In genomic region chr3:50347187-50347813, GRCh38 we compare ENCODE assay signal across 8 cellular contexts. TPM values are rescaled to one million over a fixed set of nuclear protein-coding genes. Genes with fewer than 3 reads are reported as not detected.
DNase-seq lines count a peak whose midpoint lies in the region; ATAC-seq and TF ChIP-seq lines count a peak whose summit lies in the region.

No MANE protein-coding gene starts in this region.

- no peak overlapping the region for H2AK5ac ChIP-seq in neuronal stem cell (ENCODE audit: low read depth, low read length)

- ATAC-seq in HCT116 (no peak), upper lobe of right lung (peak; percentile 8), HG02938 (IDR thresholded peaks at IDR 0.05; ENCODE audit: unreplicated experiment) (no peak)

- peaks cover 11% of the 10 kb centered on the region; the same call in 1 of the 2 replicates for H3K27me3 ChIP-seq in BLaER1
- H3K27me3 ChIP-seq in HCT116 (ENCODE audit: insufficient read depth, low read length) = no peaks in the 10 kb centered on the region
- H3K27me3 ChIP-seq in esophagus squamous epithelium = no peaks in the 10 kb centered on the region
- H3K27me3 ChIP-seq in neuronal stem cell (ENCODE audit: control insufficient read depth in 3 of 3, insufficient read depth in 3 of 3, low read depth in 1 of 3, low read length in 3 of 3) = peaks cover 0 to 37% (median 17%) of the 10 kb centered on the region in 3 experiments
- H3K27me3 ChIP-seq in upper lobe of right lung = no peaks in the 10 kb centered on the region

- no peak overlapping the region for H3K4me2 ChIP-seq in BLaER1
- H3K4me2 ChIP-seq in HCT116 (ENCODE audit: low read length) = no peak overlapping the region
- H3K4me2 ChIP-seq in OCI-LY7 (ENCODE audit: low read length) = no peak overlapping the region
- H3K4me2 ChIP-seq in neuronal stem cell (ENCODE audit: insufficient read depth, low read length, poor library complexity, severe bottlenecking) = no peak overlapping the region

- POLR2A ChIA-PET in HCT116 (lab: Charles Lee) (interaction anchor here (1.3 to 2.0 kb wide), 2 partner anchors 10 to 195 kb away, joined by 4 to 5 read pairs; no protein-coding TSS in a partner anchor), OCI-LY7 (lab: Charles Lee) (interaction anchor here (0.9 to 2.0 kb wide), 2 partner anchors 10 to 11 kb away, joined by 4 to 8 read pairs; no protein-coding TSS in a partner anchor)

- H3K18ac ChIP-seq in neuronal stem cell (ENCODE audit: low read length) = no peak overlapping the region

- 22 to 29% methylated on average over 12 to 13 of the region's 14 CpGs for WGBS in esophagus squamous epithelium, 2 donors
- WGBS in neuronal stem cell (ENCODE audit: extremely low coverage in 2 of 2, insufficient read length in 2 of 2, insufficient replicate concordance in 1 of 2), 2 donors = no CpG with 5 or more reads among the region's 14 CpGs

- H3K79me1 ChIP-seq in neuronal stem cell (ENCODE audit: low read depth, low read length) = peaks cover 3% of the 10 kb centered on the region

- H3K14ac ChIP-seq in neuronal stem cell (ENCODE audit: low read length) = no peak overlapping the region

- H3K23ac ChIP-seq in neuronal stem cell (ENCODE audit: low read depth, low read length, poor library complexity) = no peak overlapping the region

- TF ChIP-seq POLR2A in HCT116 (IDR thresholded peaks at IDR 0.05; ENCODE audit: borderline replicate concordance, extremely low read depth, insufficient read depth, insufficient read length) (no peak), esophagus squamous epithelium (IDR thresholded peaks at IDR 0.05) (no peak)

- H3K36me3 ChIP-seq in BLaER1 = peaks cover 26% of the 10 kb centered on the region
- peaks cover 0 to 8% of the 10 kb centered on the region in 2 experiments; a peak in 1 of 4 replicates for H3K36me3 ChIP-seq in HCT116 (ENCODE audit: control insufficient read depth in 1 of 2, insufficient read depth in 2 of 2, low read length in 2 of 2)
- peaks cover 9% of the 10 kb centered on the region; the same call in 1 of the 2 replicates for H3K36me3 ChIP-seq in OCI-LY7 (ENCODE audit: insufficient read depth, low read length)
- peaks cover 0 to 25% (median 0%) of the 10 kb centered on the region in 3 donors for H3K36me3 ChIP-seq in esophagus squamous epithelium
- H3K36me3 ChIP-seq in neuronal stem cell (replicated peaks in 1 of 2; ENCODE audit: control insufficient read depth in 2 of 2, insufficient read depth in 2 of 2, low read length in 2 of 2) = peaks cover 13 to 16% of the 10 kb centered on the region in 2 donors
- H3K36me3 ChIP-seq in upper lobe of right lung = peaks cover 20% of the 10 kb centered on the region

- no peaks in the 10 kb centered on the region for H3K9me3 ChIP-seq in BLaER1
- H3K9me3 ChIP-seq in HCT116 (ENCODE audit: control insufficient read depth in 1 of 2, insufficient read depth in 1 of 2, low read depth in 1 of 2, low read length in 2 of 2) = no peaks in the 10 kb centered on the region
- H3K9me3 ChIP-seq in OCI-LY7 (ENCODE audit: low read length) = no peaks in the 10 kb centered on the region
- H3K9me3 ChIP-seq in esophagus squamous epithelium = no peaks in the 10 kb centered on the region
- H3K9me3 ChIP-seq in neuronal stem cell (replicated peaks in 1 of 2; ENCODE audit: control insufficient read depth in 2 of 2, insufficient read depth in 1 of 2, low read depth in 1 of 2, low read length in 2 of 2) = no peaks in the 10 kb centered on the region
- no peaks in the 10 kb centered on the region for H3K9me3 ChIP-seq in upper lobe of right lung

- H3K4me3 ChIP-seq in BLaER1 = no peak overlapping the region
- H3K4me3 ChIP-seq in HCT116 (replicated peaks in 1 of 2; ENCODE audit: low read depth in 1 of 2, low read length in 2 of 2) = no peak overlapping the region
- no peak overlapping the region for H3K4me3 ChIP-seq in OCI-LY7 (ENCODE audit: low read depth, low read length, poor library complexity, severe bottlenecking)
- no peak overlapping the region for H3K4me3 ChIP-seq in esophagus squamous epithelium
- no peak overlapping the region for H3K4me3 ChIP-seq in neuronal stem cell (ENCODE audit: low read length in 2 of 2)
- no peak overlapping the region for H3K4me3 ChIP-seq in upper lobe of right lung

- H3K9me2 ChIP-seq in HCT116 (ENCODE audit: insufficient read depth) (no peaks in the 10 kb centered on the region), OCI-LY7 (ENCODE audit: insufficient read depth, low read length) (no peaks in the 10 kb centered on the region)

- H2AFZ ChIP-seq in HCT116 (ENCODE audit: low read depth, low read length, poor library complexity, severe bottlenecking) (no peak overlapping the region), OCI-LY7 (ENCODE audit: low read length) (no peak overlapping the region), neuronal stem cell (ENCODE audit: low read length) (no peak overlapping the region)

- no peak overlapping the region for H2BK120ac ChIP-seq in neuronal stem cell (ENCODE audit: low read depth, low read length)

- CTCF ChIA-PET in HCT116 (lab: Charles Lee) = interaction anchor here (0.6 to 3.6 kb wide), 14 partner anchors 10 to 269 kb away, joined by 3 to 25 read pairs (median 3); partner anchors contain the start of genes CISH, HYAL3, NAA80 and TUSC2
- CTCF ChIA-PET in OCI-LY7 (lab: Charles Lee; ENCODE audit: unreplicated experiment) = interaction anchor here (1.0 kb wide), 1 partner anchor 9 kb away, joined by 3 read pairs; no protein-coding TSS in a partner anchor

- no peak overlapping the region for H4K91ac ChIP-seq in neuronal stem cell (ENCODE audit: low read depth, low read length, poor library complexity)

- H2BK15ac ChIP-seq in neuronal stem cell (ENCODE audit: low read length) = no peak overlapping the region

- no peak overlapping the region for H4K8ac ChIP-seq in neuronal stem cell (ENCODE audit: low read depth, low read length)

- TF ChIP-seq CTCF in HCT116 (IDR thresholded peaks at IDR 0.05 in 2 of 3, conservative IDR thresholded peaks at IDR 0.05 in 1 of 3; ENCODE audit: borderline replicate concordance in 1 of 3, insufficient read depth in 1 of 3, low read depth in 2 of 3, low read length in 2 of 3) (peak in 2 of 3 experiments; percentile 62 to 70; a peak in 4 of 6 replicates), OCI-LY7 (conservative IDR thresholded peaks at IDR 0.05; ENCODE audit: low read length) (peak; percentile 81), esophagus squamous epithelium (IDR thresholded peaks at IDR 0.05) (peak in 5 of 6 experiments; percentile 22 to 62 (median 48)), upper lobe of right lung (IDR thresholded peaks at IDR 0.05) (peak; percentile 60)

- H3K4ac ChIP-seq in neuronal stem cell (ENCODE audit: low read length) = no peak overlapping the region

- intact Hi-C loops in HCT116 (cut with micrococcal nuclease) (loop anchor here (1.0 to 5.0 kb wide), 2 partner anchors 203 to 265 kb away; partner anchors contain the start of gene CISH), OCI-LY7 (cut with micrococcal nuclease; ENCODE audit: unreplicated experiment) (loop anchor here (1.0 to 2.0 kb wide), 2 partner anchors 41 to 196 kb away; no protein-coding TSS in a partner anchor), esophagus squamous epithelium (cut with DNase I) (no loop called here), upper lobe of right lung (cut with DNase I) (no loop called here)

- H4K20me1 ChIP-seq in BLaER1 = peaks cover 24% of the 10 kb centered on the region
- H4K20me1 ChIP-seq in HCT116 (ENCODE audit: insufficient read depth) = no peaks in the 10 kb centered on the region
- H4K20me1 ChIP-seq in OCI-LY7 (ENCODE audit: insufficient read depth, low read length) = no peaks in the 10 kb centered on the region

- H3K27ac ChIP-seq in BLaER1 = no peak overlapping the region
- H3K27ac ChIP-seq in HCT116 (ENCODE audit: low read depth, low read length) = no peak overlapping the region
- no peak overlapping the region for H3K27ac ChIP-seq in OCI-LY7 (ENCODE audit: low read depth, low read length, poor library complexity, severe bottlenecking)
- peak overlapping the region in 2 of 4 donors; percentile 12 to 33 for H3K27ac ChIP-seq in esophagus squamous epithelium
- no peak overlapping the region for H3K27ac ChIP-seq in neuronal stem cell (replicated peaks; ENCODE audit: low read length)
- H3K27ac ChIP-seq in upper lobe of right lung = no peak overlapping the region

- H2BK12ac ChIP-seq in neuronal stem cell (ENCODE audit: low read length) = no peak overlapping the region

- RAD21 ChIA-PET in HCT116 (lab: Charles Lee; ENCODE audit: low non-redundant PET in 1 of 2, low total read pairs in 2 of 2, uncharacterized antibody in 2 of 2, unreplicated experiment in 2 of 2) = interaction anchor here in 1 of 2 experiments (0.7 to 1.2 kb wide), 3 partner anchors 195 to 280 kb away, joined by 3 read pairs; partner anchors contain the start of gene CISH

- BruUV-seq in HCT116 (replicated peaks; lab: Mats Ljungman, UMichigan) = no TSS peak
- no TSS peak for BruUV-seq in OCI-LY7 (replicated peaks; lab: Mats Ljungman, UMichigan)

- TF ChIP-seq RAD21 in HCT116 (IDR thresholded peaks at IDR 0.05; ENCODE audit: low read depth) = no peak

- 0 out of 2 replicates have a peak overlapping the region, but pooled peaks have one; percentile 0 for H3K9ac ChIP-seq in BLaER1
- no peak overlapping the region for H3K9ac ChIP-seq in HCT116 (ENCODE audit: low read length)
- no peak overlapping the region for H3K9ac ChIP-seq in neuronal stem cell (ENCODE audit: low read depth, low read length, poor library complexity)

- H2BK5ac ChIP-seq in neuronal stem cell (ENCODE audit: low read length) = no peak overlapping the region

- H3K79me2 ChIP-seq in HCT116 (ENCODE audit: insufficient read depth, low read length) = peaks cover 15% of the 10 kb centered on the region
- peaks cover 8% of the 10 kb centered on the region; the same call in 1 of the 2 replicates for H3K79me2 ChIP-seq in OCI-LY7 (ENCODE audit: insufficient read depth, low read depth, low read length)

- peaks cover 62% of the 10 kb centered on the region for H3K4me1 ChIP-seq in BLaER1
- peaks cover 11 to 44% of the 10 kb centered on the region in 2 experiments for H3K4me1 ChIP-seq in HCT116 (ENCODE audit: control insufficient read depth in 1 of 2, insufficient read depth in 2 of 2, low read length in 2 of 2)
- H3K4me1 ChIP-seq in OCI-LY7 (ENCODE audit: insufficient read depth, low read length, poor library complexity, severe bottlenecking) = peaks cover 33% of the 10 kb centered on the region
- H3K4me1 ChIP-seq in esophagus squamous epithelium = peaks cover 26 to 78% (median 34%) of the 10 kb centered on the region in 3 donors
- H3K4me1 ChIP-seq in neuronal stem cell (ENCODE audit: control insufficient read depth in 2 of 2, insufficient read depth in 1 of 2, low read depth in 1 of 2, low read length in 2 of 2) = peaks cover 13 to 16% of the 10 kb centered on the region in 2 donors
- peaks cover 35% of the 10 kb centered on the region for H3K4me1 ChIP-seq in upper lobe of right lung

- no peak for DNase-seq in HCT116 (ENCODE audit: low read depth, low spot score)
- peak; percentile 80 for DNase-seq in OCI-LY7 (ENCODE audit: low spot score)
- peak; percentile 61 for DNase-seq in activated T-cell treated with anti-CD3 and anti-CD28 coated beads for 24 hours (ENCODE audit: low read depth)
- no peak for DNase-seq in esophagus squamous epithelium (lab: John Stamatoyannopoulos, UW)
- DNase-seq in neuronal stem cell (ENCODE audit: low spot score) = peak; percentile 63
- DNase-seq in upper lobe of right lung = peak; percentile 85

RNA-seq across cellular contexts. Expression of gene ZMYND10, which starts 1.8 kb away (rescaled TPM):
- total RNA-seq in HCT116 (2021; ENCODE audit: unreplicated experiment) (3.3 TPM), OCI-LY7 (2022) (2.8 and 3.0 TPM in 2 replicates), esophagus squamous epithelium (1 to 10 TPM in 1 of 4 donors, not detected in 3; 1.1 TPM), upper lobe of right lung (2.8 TPM)
- polyA plus RNA-seq in HCT116 (2012) = 1.2 and 1.5 TPM in 2 replicates
- 1.7 and 1.8 TPM in 2 replicates for total RNA-seq in OCI-LY7 (2014; rRNA removed; shearing (Covaris generic))
- 2.0 TPM for polyA plus RNA-seq in neuronal stem cell (2013, experiment 1 of 2)
- 1.6 TPM for polyA plus RNA-seq in neuronal stem cell (2013, experiment 2 of 2)

RNA-seq across cellular contexts. Expression of gene NPRL2, which starts 3.3 kb away (rescaled TPM):
- 35.4 TPM for total RNA-seq in HCT116 (2021; ENCODE audit: unreplicated experiment)
- polyA plus RNA-seq in HCT116 (2012) = 52.6 and 52.8 TPM in 2 replicates
- total RNA-seq in OCI-LY7 (2014; rRNA removed; shearing (Covaris generic)) = 38.6 and 52.5 TPM in 2 replicates
- 27.9 and 36.0 TPM in 2 replicates for total RNA-seq in OCI-LY7 (2022)
- 10 to 100 TPM; 10.4 to 21.2 (median 16.1) TPM for total RNA-seq in esophagus squamous epithelium
- polyA plus RNA-seq in neuronal stem cell (2013, experiment 1 of 2) = 19.4 TPM
- polyA plus RNA-seq in neuronal stem cell (2013, experiment 2 of 2) = 17.4 TPM
- 21.6 TPM for total RNA-seq in upper lobe of right lung

RNA-seq across cellular contexts. Expression of gene CYB561D2, which starts 3.4 kb away (rescaled TPM):
- total RNA-seq in HCT116 (2021; ENCODE audit: unreplicated experiment) (9.5 TPM), OCI-LY7 (2022) (17.8 and 18.7 TPM in 2 replicates), esophagus squamous epithelium (10 to 100 TPM; 18.1 to 21.9 (median 20.5) TPM), upper lobe of right lung (23.9 TPM)
- polyA plus RNA-seq in HCT116 (2012) = 10.8 and 11.9 TPM in 2 replicates
- 16.2 and 28.0 TPM in 2 replicates for total RNA-seq in OCI-LY7 (2014; rRNA removed; shearing (Covaris generic))
- 6.9 TPM for polyA plus RNA-seq in neuronal stem cell (2013, experiment 1 of 2)
- polyA plus RNA-seq in neuronal stem cell (2013, experiment 2 of 2) = 7.1 TPM

RNA-seq across cellular contexts. Expression of gene RASSF1, which starts 6.7 kb away (rescaled TPM):
- total RNA-seq in HCT116 (2021; ENCODE audit: unreplicated experiment) (29.6 TPM), OCI-LY7 (2022) (33.0 and 33.9 TPM in 2 replicates), esophagus squamous epithelium (10 to 100 TPM; 11.9 to 31.7 (median 24.9) TPM), upper lobe of right lung (39.1 TPM)
- 32.1 and 38.6 TPM in 2 replicates for polyA plus RNA-seq in HCT116 (2012)
- total RNA-seq in OCI-LY7 (2014; rRNA removed; shearing (Covaris generic)) = 35.8 and 36.0 TPM in 2 replicates
- 8.5 TPM for polyA plus RNA-seq in neuronal stem cell (2013, experiment 1 of 2)
- polyA plus RNA-seq in neuronal stem cell (2013, experiment 2 of 2) = 8.5 TPM

RNA-seq across cellular contexts. Expression of gene TMEM115, which starts 12.0 kb away (rescaled TPM):
- 24.6 TPM for total RNA-seq in HCT116 (2021; ENCODE audit: unreplicated experiment)
- polyA plus RNA-seq in HCT116 (2012) = 22.4 and 22.5 TPM in 2 replicates
- total RNA-seq in OCI-LY7 (2014; rRNA removed; shearing (Covaris generic)) = 14.5 and 18.9 TPM in 2 replicates
- total RNA-seq in OCI-LY7 (2022) = 16.2 and 17.1 TPM in 2 replicates
- total RNA-seq in esophagus squamous epithelium = 10 to 100 TPM; 24.2 to 41.6 (median 30.6) TPM
- 21.4 TPM for polyA plus RNA-seq in neuronal stem cell (2013, experiment 1 of 2)
- polyA plus RNA-seq in neuronal stem cell (2013, experiment 2 of 2) = 20.8 TPM
- total RNA-seq in upper lobe of right lung = 40.1 TPM

Comparison
In these comparisons a context has a peak if more than half of its experiments do, and no peak if none do; other contexts are left out.
1. DNase-seq: peak in OCI-LY7 (single experiment), activated T-cell treated with anti-CD3 and anti-CD28 coated beads for 24 hours (single experiment), neuronal stem cell (single experiment) and upper lobe of right lung (single experiment); none in HCT116 (single experiment) and esophagus squamous epithelium (single experiment).
2. intact Hi-C loops: an anchor here in HCT116 (1.0 to 5.0 kb wide) and OCI-LY7 (1.0 to 2.0 kb wide); none called in esophagus squamous epithelium and upper lobe of right lung.
3. Peak in every context shown above with its lines, with median percentiles within 50 percentile points of each other: CTCF ChIP-seq.